ENCODE assay signal across 30 cellular contexts in genomic region chr7:19488056-19488455, GRCh38.
"Had no signal": no experiment of that assay in that cellular context is flagged by ENCODE, and none has a peak within 500 bp of the region (broad histone marks: within the 10 kb centered on the region; RNA-seq: fewer than 3 reads in every experiment).

No MANE protein-coding gene starts in this region.

- H3K27me3 ChIP-seq: body of pancreas, cardiac muscle cell had no signal

- H3K4me3 ChIP-seq: body of pancreas, cardiac muscle cell had no signal

- H3K4me1 Mint-ChIP-seq: activated B cell treated with CpG ODN at 0.5 μM for 24 hours; activated T-helper 17 cell treated with anti-CD3 and anti-CD28 coated beads, Interleukin-2, amount 50 U/mL, for 72 hours; central memory CD8-positive, alpha-beta T cell; T-helper 17 cell had no signal

- ATAC-seq: activated CD4-positive, CD25-positive, alpha-beta regulatory T cell treated with anti-CD3 and anti-CD28 coated beads, Interleukin-2, amount 50 U/mL, for 24 hours; activated CD8-positive, alpha-beta T cell treated with anti-CD3 and anti-CD28 coated beads for 36 hours; activated T-cell treated with anti-CD3 and anti-CD28 coated beads, Interleukin-2, amount 50 U/mL, for 4 hours; activated T-helper 17 cell treated with anti-CD3 and anti-CD28 coated beads, Interleukin-2, amount 50 U/mL, for 72 hours; body of pancreas; esophagus mucosa; T-helper 17 cell had no signal

- H3K36me3 Mint-ChIP-seq: activated naive CD8-positive, alpha-beta T cell had no signal

- H3K4me3 Mint-ChIP-seq: activated B cell treated with CpG ODN at 0.5 μM for 24 hours; activated CD8-positive, alpha-beta T cell treated with anti-CD3 and anti-CD28 coated beads for 36 hours; activated naive CD8-positive, alpha-beta T cell; activated T-cell treated with anti-CD3 and anti-CD28 coated beads, Interleukin-2, amount 50 U/mL, for 4 hours; activated T-helper 17 cell treated with anti-CD3 and anti-CD28 coated beads, Interleukin-2, amount 50 U/mL, for 72 hours; central memory CD8-positive, alpha-beta T cell; T-helper 17 cell; T-helper 2 cell treated with Interferon-gamma antibody and Interleukin-4, amounts not matched to agents 5 μg/mL and 100 μg/mL, for 36 hours had no signal

- H3K4me1 ChIP-seq: body of pancreas had no signal

- DNase-seq: activated B cell treated with CpG ODN at 0.5 μM for 24 hours; activated CD4-positive, alpha-beta T cell treated with anti-CD3 and anti-CD28 coated beads for 48 hours; activated CD4-positive, alpha-beta T cell treated with anti-CD3 and anti-CD28 coated beads, Interleukin-2, amount 50 U/mL, for 1 hour; activated CD4-positive, alpha-beta T cell treated with anti-CD3 and anti-CD28 coated beads, Interleukin-2, amount 50 U/mL, for 48 hours; activated CD8-positive, alpha-beta memory T cell treated with anti-CD3 and anti-CD28 coated beads for 24 hours; activated CD8-positive, alpha-beta T cell treated with anti-CD3 and anti-CD28 coated beads for 36 hours; activated effector memory CD4-positive, alpha-beta T cell treated with Interleukin-2 at 50 U/mL for 16 hours; activated gamma-delta T cell treated with Interleukin-2 at 50 U/mL for 16 hours; activated naive CD4-positive, alpha-beta T cell treated with anti-CD3 and anti-CD28 coated beads, Interleukin-2, amount 50 U/mL, for 16 hours; activated naive CD4-positive, alpha-beta T cell treated with Interleukin-2 at 50 U/mL for 16 hours; activated T-cell treated with anti-CD3 and anti-CD28 coated beads, Interleukin-2, amount 50 U/mL, for 4 hours; amniotic stem cell; anterior cingulate cortex; body of pancreas; cortex of kidney; effector CD8-positive, alpha-beta T cell; foreskin fibroblast; T-helper 1 cell; T-helper 17 cell; T1000; WERI-Rb-1 had no signal

- H3K36me3 ChIP-seq: cardiac muscle cell, WERI-Rb-1 had no signal

- H3K9me3 ChIP-seq: body of pancreas had no signal

- H3K27me3 Mint-ChIP-seq: activated B cell treated with CpG ODN at 0.5 μM for 24 hours; activated CD8-positive, alpha-beta T cell treated with anti-CD3 and anti-CD28 coated beads for 36 hours; activated naive CD8-positive, alpha-beta T cell; activated T-helper 17 cell treated with anti-CD3 and anti-CD28 coated beads, Interleukin-2, amount 50 U/mL, for 72 hours; central memory CD8-positive, alpha-beta T cell; T-helper 17 cell had no signal

- H3K27ac ChIP-seq: body of pancreas, cardiac muscle cell, WERI-Rb-1 had no signal

- H3K27ac Mint-ChIP-seq: activated B cell treated with CpG ODN at 0.5 μM for 24 hours; activated CD8-positive, alpha-beta T cell treated with anti-CD3 and anti-CD28 coated beads for 36 hours; activated naive CD8-positive, alpha-beta T cell; activated T-helper 17 cell treated with anti-CD3 and anti-CD28 coated beads, Interleukin-2, amount 50 U/mL, for 72 hours; T-helper 17 cell; T-helper 2 cell treated with Interferon-gamma antibody and Interleukin-4, amounts not matched to agents 5 μg/mL and 100 μg/mL, for 36 hours had no signal

- H3K9me3 Mint-ChIP-seq: activated B cell treated with CpG ODN at 0.5 μM for 24 hours; activated CD8-positive, alpha-beta T cell treated with anti-CD3 and anti-CD28 coated beads for 36 hours; T-helper 2 cell treated with Interferon-gamma antibody and Interleukin-4, amounts not matched to agents 5 μg/mL and 100 μg/mL, for 36 hours had no signal

- FAIRE-seq: colon, frontal cortex had no signal
